In genomic region chr4:154603033-154603943, GRCh38 we compare ENCODE assay signal across 19 cellular contexts. TPM values are rescaled to one million over a fixed set of nuclear protein-coding genes. Genes with fewer than 3 reads are reported as not detected.
A peak's percentile ranks its signal among the peaks of the same experiment; 100 is the strongest.
DNase-seq lines count a peak whose midpoint lies in the region; ATAC-seq and TF ChIP-seq lines count a peak whose summit lies in the region.
"Had no signal": no experiment of that assay in that cellular context is flagged by ENCODE, and none has a peak within 500 bp of the region (broad histone marks: within the 10 kb centered on the region; RNA-seq: fewer than 3 reads in every experiment).

No MANE protein-coding gene starts in this region.

- H3K9me3 ChIP-seq in HCT116 (ENCODE audit: control insufficient read depth in 1 of 2, insufficient read depth in 1 of 2, low read depth in 1 of 2, low read length in 2 of 2) (no peaks in the 10 kb centered on the region), right lobe of liver (no peaks in the 10 kb centered on the region)
- H3K9me3 ChIP-seq: HAP-1 had no signal

- ATAC-seq in HCT116 (no peak), left lobe of liver (peak; percentile 2), right lobe of liver (peak; percentile 2 to 38 (median 14)), HG03439 (IDR thresholded peaks at IDR 0.05; ENCODE audit: unreplicated experiment) (no peak), GM21825 (IDR thresholded peaks at IDR 0.05; ENCODE audit: unreplicated experiment) (no peak)

- no peak overlapping the region for H3K4me3 ChIP-seq in HCT116 (replicated peaks in 1 of 2; ENCODE audit: low read depth in 1 of 2, low read length in 2 of 2)
- no peak overlapping the region for H3K4me3 ChIP-seq in right lobe of liver
- H3K4me3 ChIP-seq: HAP-1 had no signal

- H3K4me1 ChIP-seq in HCT116 (ENCODE audit: control insufficient read depth in 1 of 2, insufficient read depth in 2 of 2, low read length in 2 of 2): peaks cover 3 to 11% of the 10 kb centered on the region in 2 experiments; a peak in 3 of 4 replicates
- H3K4me1 ChIP-seq in right lobe of liver: peaks cover 0 to 27% (median 0%) of the 10 kb centered on the region in 4 donors
- H3K4me1 ChIP-seq: HAP-1 had no signal

- BruUV-seq in HCT116 (replicated peaks; lab: Mats Ljungman, UMichigan): no TSS peak

- intact Hi-C loops in HCT116 (cut with micrococcal nuclease): no loop called here
- intact Hi-C loops in right lobe of liver (cut with DNase I): no loop called here

- no peak for TF ChIP-seq CTCF in HCT116 (IDR thresholded peaks at IDR 0.05 in 2 of 3, conservative IDR thresholded peaks at IDR 0.05 in 1 of 3; ENCODE audit: borderline replicate concordance in 1 of 3, insufficient read depth in 1 of 3, low read depth in 2 of 3, low read length in 2 of 3)
- TF ChIP-seq CTCF in right lobe of liver (IDR thresholded peaks at IDR 0.05): no peak

- peak overlapping the region; percentile 38 for H2AFZ ChIP-seq in HCT116 (ENCODE audit: low read depth, low read length, poor library complexity, severe bottlenecking)

- no peaks in the 10 kb centered on the region for H3K27me3 ChIP-seq in HCT116 (ENCODE audit: insufficient read depth, low read length)
- H3K27me3 ChIP-seq in right lobe of liver: no peaks in the 10 kb centered on the region

- H3K27ac ChIP-seq in HCT116 (ENCODE audit: low read depth, low read length) (no peak overlapping the region), right lobe of liver (peak overlapping the region in 1 of 3 donors; percentile 30)

- no peak overlapping the region for H3K4me2 ChIP-seq in HCT116 (ENCODE audit: low read length)

- no peak for TF ChIP-seq RAD21 in HCT116 (IDR thresholded peaks at IDR 0.05; ENCODE audit: low read depth)

- DNase-seq in HCT116 (ENCODE audit: low read depth, low spot score) (no peak), left lobe of liver (ENCODE audit: low spot score) (no peak), right lobe of liver (peak in 1 of 3 donors; percentile 49), HK-2 (ENCODE audit: unreplicated experiment) (no peak)
- DNase-seq: C1 segment of cervical spinal cord; Calu3; CD4-positive, alpha-beta memory T cell; COR-L47; DMS79 treated with DMSO at 0.1 percent for 48 hours; GF-D8 had no signal

- CTCF ChIA-PET in HCT116 (lab: Charles Lee): interaction anchor here (1.0 to 2.5 kb wide), 2 partner anchors 15 to 44 kb away, joined by 3 to 17 read pairs; no protein-coding TSS in a partner anchor

- H3K9me2 ChIP-seq in HCT116 (ENCODE audit: insufficient read depth): peaks cover 3% of the 10 kb centered on the region; the same call in 1 of the 2 replicates

- POLR2A ChIA-PET in HCT116 (lab: Charles Lee): interaction anchor here (1.1 kb wide), 1 partner anchor 9 kb away, joined by 3 read pairs; no protein-coding TSS in a partner anchor

- RAD21 ChIA-PET in HCT116 (lab: Charles Lee; ENCODE audit: low non-redundant PET in 1 of 2, low total read pairs in 2 of 2, uncharacterized antibody in 2 of 2, unreplicated experiment in 2 of 2): no interaction called here

- H3K36me3 ChIP-seq in HCT116 (ENCODE audit: control insufficient read depth in 1 of 2, insufficient read depth in 2 of 2, low read length in 2 of 2): no peaks in the 10 kb centered on the region
- H3K36me3 ChIP-seq in right lobe of liver: peaks cover 0 to 48% (median 24%) of the 10 kb centered on the region in 4 donors
- H3K36me3 ChIP-seq: HAP-1 had no signal

- H4K20me1 ChIP-seq in HCT116 (ENCODE audit: insufficient read depth): no peaks in the 10 kb centered on the region

- no peaks in the 10 kb centered on the region for H3K79me2 ChIP-seq in HCT116 (ENCODE audit: insufficient read depth, low read length)

- TF ChIP-seq POLR2A in HCT116 (IDR thresholded peaks at IDR 0.05; ENCODE audit: borderline replicate concordance, extremely low read depth, insufficient read depth, insufficient read length): no peak
- peak; percentile 91 for TF ChIP-seq POLR2A in right lobe of liver (IDR thresholded peaks at IDR 0.05)

- H3K9ac ChIP-seq in HCT116 (ENCODE audit: low read length): no peak overlapping the region

- 28% methylated on average over 6 of the region's 6 CpGs for WGBS in right lobe of liver (ENCODE audit: insufficient coverage, low coverage, low lambda C conversion rate, missing lambda C conversion rate)

TF ChIP-seq in HCT116, 20 proteins besides CTCF, POLR2A, EP300 and RAD21:
- TF ChIP-seq ZFX (IDR thresholded peaks at IDR 0.05): no peak
- TF ChIP-seq JUND (IDR thresholded peaks at IDR 0.05): no peak
- no peak for TF ChIP-seq EZH2phosphoT487 (IDR thresholded peaks at IDR 0.05; ENCODE audit: borderline replicate concordance)
- TF ChIP-seq CBX3 (IDR thresholded peaks at IDR 0.05; ENCODE audit: low read depth): no peak
- TF ChIP-seq TCF7L2 (IDR thresholded peaks at IDR 0.05; ENCODE audit: borderline replicate concordance, extremely low read depth, insufficient read depth, insufficient read length): no peak

RNA-seq across cellular contexts. Expression of gene FGG, which starts 9.2 kb away (rescaled TPM):
- total RNA-seq in HCT116 (2021; ENCODE audit: unreplicated experiment): 2.7 TPM
- polyA plus RNA-seq in HCT116 (2012): 0.06 and 0.33 TPM in 2 replicates
- 7,950 TPM for total RNA-seq in left lobe of liver
- over 10,000 TPM in 4 of 6 experiments, 1,000 to 10,000 TPM in 2; 5,578 to 14,578 (median 13,052) TPM for total RNA-seq in right lobe of liver
- total RNA-seq: A172; A673; CD4-positive, alpha-beta memory T cell; Daoy; G401; H4 had no signal
- polyA plus RNA-seq: BJ; CD4-positive, alpha-beta memory T cell had no signal

RNA-seq across cellular contexts. Expression of gene FGA, which starts 12.7 kb away (rescaled TPM):
- total RNA-seq in HCT116 (2021; ENCODE audit: unreplicated experiment) (3.9 TPM), left lobe of liver (15,070 TPM), right lobe of liver (over 10,000 TPM in 5 of 6 experiments, 1,000 to 10,000 TPM in 1; 8,384 to 20,319 (median 15,496) TPM)
- not detected in 2 replicates for polyA plus RNA-seq in HCT116 (2012)
- total RNA-seq: A172; A673; Calu3; CD4-positive, alpha-beta memory T cell; Daoy; G401; H4 had no signal
- polyA plus RNA-seq: BJ; CD4-positive, alpha-beta memory T cell had no signal

RNA-seq across cellular contexts. Expression of gene FGB, which starts 40.5 kb away (rescaled TPM):
- total RNA-seq in HCT116 (2021; ENCODE audit: unreplicated experiment) (2.0 TPM), left lobe of liver (9,039 TPM), right lobe of liver (over 10,000 TPM in 5 of 6 experiments, 1,000 to 10,000 TPM in 1; 6,080 to 16,362 (median 11,864) TPM)
- polyA plus RNA-seq in HCT116 (2012): not detected in 2 replicates
- total RNA-seq: A172; A673; CD4-positive, alpha-beta memory T cell; Daoy; G401 had no signal
- polyA plus RNA-seq: BJ; CD4-positive, alpha-beta memory T cell had no signal

RNA-seq across cellular contexts. Expression of gene PLRG1, which starts 53.1 kb away (rescaled TPM):
- total RNA-seq in HCT116 (2021; ENCODE audit: unreplicated experiment): 141 TPM
- polyA plus RNA-seq in HCT116 (2012): 81.9 and 111 TPM in 2 replicates
- 28.3 TPM for total RNA-seq in left lobe of liver
- total RNA-seq in right lobe of liver: 10 to 100 TPM; 33.1 to 55.8 (median 39.2) TPM

Comparison
In these comparisons a context has a peak if more than half of its experiments do, and no peak if none do; other contexts are left out.
1. ATAC-seq: peak in left lobe of liver (single experiment) and right lobe of liver (4 of 4); none in HCT116 (single experiment), HG03439 (single experiment) and GM21825 (single experiment).
2. RNA of gene FGG, which starts 9.2 kb away (total RNA-seq): 5,578 to 14,578 TPM in right lobe of liver and 7,950 TPM in left lobe of liver (single experiment); 2.7 TPM in HCT116 (single experiment); every median in the first group is over 1,000 times any median in the second.
3. RNA of gene FGA, which starts 12.7 kb away (total RNA-seq): 8,384 to 20,319 TPM in right lobe of liver and 15,070 TPM in left lobe of liver (single experiment); 3.9 TPM in HCT116 (single experiment); every median in the first group is over 1,000 times any median in the second.
4. RNA of gene FGB, which starts 40.5 kb away (total RNA-seq): 6,080 to 16,362 TPM in right lobe of liver and 9,039 TPM in left lobe of liver (single experiment); 2.0 TPM in HCT116 (single experiment); every median in the first group is over 1,000 times any median in the second.